Comparison of ENCODE assay signal across 10 cellular contexts in genomic region chr3:157103280-157103679, GRCh38. TPM values are rescaled to one million over a fixed set of nuclear protein-coding genes. Genes with fewer than 3 reads are reported as not detected.
DNase-seq lines count a peak whose midpoint lies in the region; ATAC-seq and TF ChIP-seq lines count a peak whose summit lies in the region.
"Had no signal": no experiment of that assay in that cellular context is flagged by ENCODE, and none has a peak within 500 bp of the region (broad histone marks: within the 10 kb centered on the region; RNA-seq: fewer than 3 reads in every experiment).

No MANE protein-coding gene starts in this region.

- intact Hi-C loops in activated CD4-positive, alpha-beta T cell treated with anti-CD3 and anti-CD28 coated beads, Interleukin-2, amount 10 ng/mL, durations not matched to agents 24 days and 14 days (cut with micrococcal nuclease) = loop anchor here (1.0 kb wide), 2 partner anchors 14 to 25 kb away; no protein-coding TSS in a partner anchor
- intact Hi-C loops in lower leg skin (cut with DNase I; ENCODE audit: low total_unique reads) = no loop called here

- peak; percentile 90 for ATAC-seq in GM21723 (IDR thresholded peaks at IDR 0.05; ENCODE audit: unreplicated experiment)
- ATAC-seq in HG03565 (IDR thresholded peaks at IDR 0.05; ENCODE audit: unreplicated experiment) = peak; percentile 91
- ATAC-seq: pancreas had no signal

- H3K27me3 Mint-ChIP-seq in activated CD4-positive, alpha-beta T cell treated with anti-CD3 and anti-CD28 coated beads, Interleukin-2, amount 10 ng/mL, durations not matched to agents 24 days and 14 days = no peaks in the 10 kb centered on the region
- H3K27me3 Mint-ChIP-seq in nephron (ENCODE audit: low read depth) = no peaks in the 10 kb centered on the region

- DNase-seq in activated CD4-positive, alpha-beta T cell treated with anti-CD3 and anti-CD28 coated beads, Interleukin-2, amount 10 ng/mL, durations not matched to agents 24 days and 14 days = peak; percentile 67
- no peak for DNase-seq in activated CD4-positive, alpha-beta T cell treated with anti-CD3 and anti-CD28 coated beads, Interleukin-2, amount 50 U/mL, for 48 hours
- no peak for DNase-seq in DMS153 treated with DMSO at 0.1 percent for 48 hours (lab: John Stamatoyannopoulos, UW; ENCODE audit: unreplicated experiment)
- no peak for DNase-seq in lower leg skin (ENCODE audit: low spot score in 2 of 2)
- no peak for DNase-seq in midbrain (lab: John Stamatoyannopoulos, UW)
- DNase-seq: pancreas, testis had no signal

- peak overlapping the region; percentile 89 for H3K27ac Mint-ChIP-seq in activated CD4-positive, alpha-beta T cell treated with anti-CD3 and anti-CD28 coated beads, Interleukin-2, amount 10 ng/mL, durations not matched to agents 24 days and 14 days
- H3K27ac Mint-ChIP-seq in nephron = peak overlapping the region in 2 of 3 experiments; percentile 68 to 79

- no peak overlapping the region for H3K4me3 ChIP-seq in lower leg skin (ENCODE audit: low read depth, poor library complexity, severe bottlenecking)
- H3K4me3 ChIP-seq: pancreas, testis had no signal

- no peak for TF ChIP-seq POLR2A in lower leg skin (IDR thresholded peaks at IDR 0.05)

- no peaks in the 10 kb centered on the region for H3K9me3 Mint-ChIP-seq in activated CD4-positive, alpha-beta T cell treated with anti-CD3 and anti-CD28 coated beads, Interleukin-2, amount 10 ng/mL, durations not matched to agents 24 days and 14 days
- H3K9me3 Mint-ChIP-seq in nephron = no peaks in the 10 kb centered on the region

- H3K4me3 Mint-ChIP-seq in activated CD4-positive, alpha-beta T cell treated with anti-CD3 and anti-CD28 coated beads, Interleukin-2, amount 10 ng/mL, durations not matched to agents 24 days and 14 days = peak overlapping the region; percentile 62
- no peak overlapping the region for H3K4me3 Mint-ChIP-seq in nephron

- 72% methylated on average over 2 of the region's 2 CpGs for WGBS in lower leg skin, 2 donors

- peaks cover 44% of the 10 kb centered on the region for H3K4me1 Mint-ChIP-seq in activated CD4-positive, alpha-beta T cell treated with anti-CD3 and anti-CD28 coated beads, Interleukin-2, amount 10 ng/mL, durations not matched to agents 24 days and 14 days
- peaks cover 56% of the 10 kb centered on the region for H3K4me1 Mint-ChIP-seq in nephron

- TF ChIP-seq CTCF in nephron (IDR thresholded peaks at IDR 0.05; ENCODE audit: unreplicated experiment in 3 of 3) (no peak), lower leg skin (IDR thresholded peaks at IDR 0.05) (no peak)

- no peaks in the 10 kb centered on the region for H3K36me3 Mint-ChIP-seq in activated CD4-positive, alpha-beta T cell treated with anti-CD3 and anti-CD28 coated beads, Interleukin-2, amount 10 ng/mL, durations not matched to agents 24 days and 14 days (ENCODE audit: low read depth)
- H3K36me3 Mint-ChIP-seq in nephron (ENCODE audit: low read depth) = no peaks in the 10 kb centered on the region

RNA-seq across cellular contexts. Expression of gene CCNL1, which starts 56.7 kb away (rescaled TPM):
- total RNA-seq in activated CD4-positive, alpha-beta T cell treated with anti-CD3 and anti-CD28 coated beads, Interleukin-2, amount 10 ng/mL, durations not matched to agents 24 days and 14 days = 171 and 172 TPM in 2 replicates
- total RNA-seq in lower leg skin = 100 to 1,000 TPM; 113 to 308 (median 155) TPM
